ENCODE assay signal across 8 cellular contexts in genomic region chr9:128370752-128371621, GRCh38. TPM values are rescaled to one million over a fixed set of nuclear protein-coding genes. Genes with fewer than 3 reads are reported as not detected.
DNase-seq lines count a peak whose midpoint lies in the region; ATAC-seq lines count a peak whose summit lies in the region.

Gene URM1 (plus strand): TSS chr9:128371374. CDS start chr9:128371381, 7 bp downstream.

- peak within 1 kb of the TSS; percentile 74 for H3K4me3 ChIP-seq in effector memory CD4-positive, alpha-beta T cell (ENCODE audit: insufficient read depth, low read depth, low read length, poor library complexity, severe bottlenecking)

- ATAC-seq in GM21360 (IDR thresholded peaks at IDR 0.05; ENCODE audit: unreplicated experiment), result peak; percentile 72

- peaks cover 17% of the 10 kb centered on the region for H3K36me3 ChIP-seq in effector memory CD4-positive, alpha-beta T cell (ENCODE audit: control insufficient read depth, insufficient read depth, low read length)

- peak; percentile 95 for DNase-seq in COLO668 (lab: John Stamatoyannopoulos, UW; ENCODE audit: unreplicated experiment)
- peak; percentile 98 for DNase-seq in HT1080 (ENCODE audit: low read depth)
- DNase-seq in NOMO-1 (lab: John Stamatoyannopoulos, UW; ENCODE audit: unreplicated experiment in 2 of 2), result peak; percentile 96 to 98
- peak; percentile 91 to 97 (median 94) for DNase-seq in effector memory CD4-positive, alpha-beta T cell
- DNase-seq in medulla oblongata (ENCODE audit: extremely low spot score), result peak; percentile 99
- DNase-seq in stimulated activated CD4-positive, alpha-beta T cell treated with anti-CD3 and anti-CD28 coated beads, TNF-alpha, amount 100 ng/mL, for 48 hours (ENCODE audit: low read depth in 3 of 3), result peak; percentile 89 to 93 (median 91)

- CTCF ChIA-PET in activated CD8-positive, alpha-beta memory T cell treated with anti-CD3 and anti-CD28 coated beads for 36 hours (lab: Charles Lee), result interaction anchor here (0.6 to 4.7 kb wide), 8 partner anchors 9 to 312 kb away, joined by 3 to 24 read pairs (median 4); partner anchors contain the start of gene CERCAM

- H3K27me3 ChIP-seq in effector memory CD4-positive, alpha-beta T cell (replicated peaks; ENCODE audit: control insufficient read depth, insufficient read depth, low read length, poor library complexity, severe bottlenecking), result no peaks in the 10 kb centered on the region

- peaks cover 7% of the 10 kb centered on the region for H3K4me1 ChIP-seq in effector memory CD4-positive, alpha-beta T cell (ENCODE audit: control insufficient read depth, insufficient read depth, low read length, poor library complexity, severe bottlenecking)

- POLR2A ChIA-PET in activated CD8-positive, alpha-beta memory T cell treated with anti-CD3 and anti-CD28 coated beads for 36 hours (lab: Charles Lee), result interaction anchor here (0.6 to 1.7 kb wide), 9 partner anchors 9 to 408 kb away, joined by 3 to 22 read pairs (median 4); partner anchors contain the start of genes CERCAM and ODF2

- H3K27ac ChIP-seq in effector memory CD4-positive, alpha-beta T cell (ENCODE audit: insufficient read depth, low read length, poor library complexity, severe bottlenecking), result peak within 1 kb of the TSS; percentile 90

- no peaks in the 10 kb centered on the region for H3K9me3 ChIP-seq in effector memory CD4-positive, alpha-beta T cell (ENCODE audit: control insufficient read depth, low read length)

RNA-seq across cellular contexts. Expression of gene URM1, which starts in this region (rescaled TPM):
- 110 and 136 TPM in 2 replicates for total RNA-seq in HT1080 (2014; rRNA removed; shearing (Covaris generic))
- polyA plus RNA-seq in HT1080 (2015; cell fraction: cytosol; rRNA removed), result 55.9 and 66.3 TPM in 2 replicates
- 55.2 and 68.1 TPM in 2 replicates for polyA plus RNA-seq in HT1080 (2015; cell fraction: nucleus; rRNA removed)
- 10 to 100 TPM; 87.5 to 93.8 TPM for total RNA-seq in activated CD8-positive, alpha-beta memory T cell treated with anti-CD3 and anti-CD28 coated beads for 36 hours

Comparison
In these comparisons a context has a peak if more than half of its experiments do, and no peak if none do; other contexts are left out.
1. Peak in every context shown above with its lines: DNase-seq, ATAC-seq, H3K4me3 ChIP-seq and H3K27ac ChIP-seq.